In genomic region chr14:51738754-51739153, GRCh38 we compare ENCODE assay signal across 1 cellular context.
TF ChIP-seq lines count a peak whose summit lies in the region.

No MANE protein-coding gene starts in this region.

TF ChIP-seq in HepG2, 621 proteins besides CTCF, POLR2A, EP300 and RAD21 (continued from another document):
- TF ChIP-seq ZBTB46 (CRISPR knock-in tag; IDR thresholded peaks at IDR 0.05; ENCODE audit: borderline replicate concordance) (no peak), CBX1 (IDR thresholded peaks at IDR 0.05; ENCODE audit: low read depth) (no peak), NFIB (CRISPR knock-in tag; IDR thresholded peaks at IDR 0.05; ENCODE audit: borderline replicate concordance) (no peak)
